8 cellular contexts compared by ENCODE assay signal in genomic region chr1:220300442-220301121, GRCh38. TPM values are rescaled to one million over a fixed set of nuclear protein-coding genes. Genes with fewer than 3 reads are reported as not detected.
DNase-seq lines count a peak whose midpoint lies in the region; ATAC-seq, FAIRE-seq and TF ChIP-seq lines count a peak whose summit lies in the region.

No MANE protein-coding gene starts in this region.

- TF ChIP-seq CTCF in AG04450 (IDR thresholded peaks at IDR 0.05; ENCODE audit: low read depth, low read length) = no peak
- TF ChIP-seq CTCF in MM.1S (IDR thresholded peaks at IDR 0.05; ENCODE audit: low read length) = no peak
- TF ChIP-seq CTCF in mammary epithelial cell (conservative IDR thresholded peaks at IDR 0.05 in 1 of 2, IDR thresholded peaks at IDR 0.05 in 1 of 2; ENCODE audit: extremely low read depth in 1 of 2, insufficient read depth in 1 of 2, low read depth in 1 of 2, low read length in 2 of 2) = no peak
- TF ChIP-seq CTCF in kidney (IDR thresholded peaks at IDR 0.05; ENCODE audit: borderline replicate concordance, extremely low read depth, insufficient read depth) = no peak

- H2AFZ ChIP-seq in MM.1S (ENCODE audit: low read length) = peak overlapping the region; percentile 29
- peak overlapping the region; percentile 79 for H2AFZ ChIP-seq in mammary epithelial cell (ENCODE audit: low read depth, low read length)

- in situ Hi-C loops in mammary epithelial cell (cut with MboI; ENCODE audit: low sequenced_read_pairs in 2 of 2) = no loop called here

- H3K9me3 ChIP-seq in AG04450 (ENCODE audit: control insufficient read depth, insufficient read depth, low read length) (no peaks in the 10 kb centered on the region), MM.1S (replicated peaks; ENCODE audit: insufficient read depth, low read length) (no peaks in the 10 kb centered on the region), mammary epithelial cell (replicated peaks; ENCODE audit: insufficient read depth, low read length) (no peaks in the 10 kb centered on the region), kidney (ENCODE audit: control insufficient read depth in 1 of 2, low read length in 2 of 2) (no peaks in the 10 kb centered on the region), subcutaneous abdominal adipose tissue (ENCODE audit: control insufficient read depth in 5 of 5, low read length in 5 of 5) (no peaks in the 10 kb centered on the region)

- H3K4me3 ChIP-seq in AG04450 (ENCODE audit: low read depth, low read length) (peak overlapping the region; percentile 27), MM.1S (ENCODE audit: low read length) (peak overlapping the region; percentile 8; the same call in 1 of the 2 replicates), mammary epithelial cell (replicated peaks in 1 of 3; ENCODE audit: insufficient read depth in 1 of 3, low read depth in 2 of 3, low read length in 3 of 3) (no peak overlapping the region), kidney (ENCODE audit: low read length in 2 of 2) (no peak overlapping the region), subcutaneous abdominal adipose tissue (ENCODE audit: low read depth in 1 of 5, low read length in 5 of 5) (peak overlapping the region in 3 of 5 donors; percentile 7 to 37 (median 31))

- intact Hi-C loops in mammary epithelial cell (cut with micrococcal nuclease) (loop anchor here (2.0 kb wide), 1 partner anchor 36 kb away; no protein-coding TSS in a partner anchor), kidney (cut with DNase I) (no loop called here)

- peaks cover 44% of the 10 kb centered on the region for H3K4me1 ChIP-seq in MM.1S (ENCODE audit: low read length)
- H3K4me1 ChIP-seq in mammary epithelial cell (ENCODE audit: insufficient read depth, low read length) = peaks cover 4% of the 10 kb centered on the region
- H3K4me1 ChIP-seq in kidney (ENCODE audit: control insufficient read depth in 1 of 2, insufficient read depth in 1 of 2, low read depth in 1 of 2, low read length in 2 of 2) = peaks cover 0 to 3% of the 10 kb centered on the region in 2 donors
- H3K4me1 ChIP-seq in subcutaneous abdominal adipose tissue (ENCODE audit: control insufficient read depth in 5 of 5, insufficient read depth in 5 of 5, low read length in 5 of 5) = peaks cover 2 to 29% (median 14%) of the 10 kb centered on the region in 5 donors

- H3K36me3 ChIP-seq in MM.1S (replicated peaks; ENCODE audit: insufficient read depth, low read length) = no peaks in the 10 kb centered on the region
- no peaks in the 10 kb centered on the region for H3K36me3 ChIP-seq in mammary epithelial cell (ENCODE audit: insufficient read depth, low read length)
- no peaks in the 10 kb centered on the region for H3K36me3 ChIP-seq in kidney (ENCODE audit: control insufficient read depth in 1 of 2, insufficient read depth in 2 of 2, low read length in 2 of 2)
- H3K36me3 ChIP-seq in subcutaneous abdominal adipose tissue (ENCODE audit: control insufficient read depth in 5 of 5, insufficient read depth in 5 of 5, low read length in 5 of 5) = no peaks in the 10 kb centered on the region

- H4K20me1 ChIP-seq in MM.1S (ENCODE audit: insufficient read depth, low read length) (no peaks in the 10 kb centered on the region), mammary epithelial cell (ENCODE audit: insufficient read depth, low read length) (no peaks in the 10 kb centered on the region)

- no peaks in the 10 kb centered on the region for H3K9me2 ChIP-seq in MM.1S (replicated peaks; ENCODE audit: insufficient read depth, low read length)

- dilution Hi-C loops in mammary epithelial cell (cut with HindIII; ENCODE audit: low sequenced_read_pairs) = no loop called here

- FAIRE-seq in kidney (lab: Jason Lieb, UNC) = no peak

- WGBS in mammary epithelial cell (ENCODE audit: low coverage, missing lambda C conversion rate) = 22% methylated on average over 7 of the region's 7 CpGs

- H3K9ac ChIP-seq in MM.1S (ENCODE audit: low read length) = peak overlapping the region; percentile 39; the same call in 1 of the 2 replicates
- no peak overlapping the region for H3K9ac ChIP-seq in mammary epithelial cell (ENCODE audit: insufficient read depth, low read length)
- no peak overlapping the region for H3K9ac ChIP-seq in kidney (ENCODE audit: low read length in 2 of 2)
- peak overlapping the region; percentile 54 to 75 (median 62) for H3K9ac ChIP-seq in subcutaneous abdominal adipose tissue (ENCODE audit: low read length in 5 of 5)

- DNase-seq in AG04450 (ENCODE audit: low read depth, low spot score) (peak; percentile 79), MM.1S (peak; percentile 58), mammary epithelial cell (peak; percentile 76), kidney (no peak), NCI-H526 (lab: John Stamatoyannopoulos, UW) (no peak)
- no peak for DNase-seq in activated CD8-positive, alpha-beta memory T cell treated with anti-CD3 and anti-CD28 coated beads, Interleukin-2, amount 50 U/mL, for 48 hours

- H3K27me3 ChIP-seq in AG04450 (ENCODE audit: control insufficient read depth, insufficient read depth, low read length) (no peaks in the 10 kb centered on the region), MM.1S (replicated peaks; ENCODE audit: insufficient read depth, low read length) (no peaks in the 10 kb centered on the region), mammary epithelial cell (ENCODE audit: insufficient read depth, low read length) (no peaks in the 10 kb centered on the region), subcutaneous abdominal adipose tissue (ENCODE audit: control insufficient read depth in 5 of 5, insufficient read depth in 4 of 5, low read length in 5 of 5) (no peaks in the 10 kb centered on the region)

- no peaks in the 10 kb centered on the region for H3K79me2 ChIP-seq in MM.1S (ENCODE audit: low read length)
- H3K79me2 ChIP-seq in mammary epithelial cell (ENCODE audit: insufficient read depth, low read length) = no peaks in the 10 kb centered on the region

- POLR2A ChIA-PET in AG04450 (lab: Yijun Ruan, JAX) = interaction anchor here (1.0 to 1.9 kb wide), 3 partner anchors 28 to 72 kb away, joined by 3 to 10 read pairs (median 4); partner anchors contain the start of gene RAB3GAP2

- H3K27ac ChIP-seq in AG04450 (ENCODE audit: low read depth, low read length) = peak overlapping the region; percentile 81
- H3K27ac ChIP-seq in MM.1S (ENCODE audit: low read length) = peak overlapping the region; percentile 55
- H3K27ac ChIP-seq in mammary epithelial cell (ENCODE audit: insufficient read depth, low read depth, low read length) = peak overlapping the region; percentile 30
- H3K27ac ChIP-seq in kidney (ENCODE audit: low read depth in 2 of 2, low read length in 2 of 2) = peak overlapping the region; percentile 16 to 20
- H3K27ac ChIP-seq in subcutaneous abdominal adipose tissue (ENCODE audit: low read depth, low read length) = peak overlapping the region; percentile 95

- CTCF ChIA-PET in AG04450 (lab: Charles Lee) (interaction anchor here (1.6 to 2.1 kb wide), 3 partner anchors 19 to 433 kb away, joined by 5 to 10 read pairs (median 8); no protein-coding TSS in a partner anchor), mammary epithelial cell (lab: Charles Lee; ENCODE audit: low non-redundant PET) (no interaction called here)

- TSS peak; percentile 93 for BruUV-seq in mammary epithelial cell (replicated peaks; lab: Mats Ljungman, UMichigan)

- peaks cover 38% of the 10 kb centered on the region for H3F3A ChIP-seq in MM.1S (ENCODE audit: insufficient read depth, low read length)

- no peak for ATAC-seq in HG02610 (IDR thresholded peaks at IDR 0.05; ENCODE audit: unreplicated experiment)

- H3K4me2 ChIP-seq in MM.1S (ENCODE audit: low read depth, low read length) = peak overlapping the region; percentile 50
- H3K4me2 ChIP-seq in mammary epithelial cell (ENCODE audit: insufficient read depth, low read depth, low read length) = peak overlapping the region; percentile 17

RNA-seq across cellular contexts. Expression of gene RAB3GAP2, which starts 28.3 kb away (rescaled TPM):
- polyA plus RNA-seq in AG04450 (2011; rRNA removed) = 38.2 and 43.6 TPM in 2 replicates
- polyA minus RNA-seq in AG04450 (2011; rRNA and poly(A)+ RNA removed) = 93.9 and 112 TPM in 2 replicates
- total RNA-seq in mammary epithelial cell = 10 to 100 TPM; 46.3 to 55.3 TPM
- 16.7 TPM for polyA plus RNA-seq in mammary epithelial cell
- polyA minus RNA-seq in mammary epithelial cell = 108 TPM
- 38.1 TPM for total RNA-seq in kidney
- polyA plus RNA-seq in kidney (ENCODE audit: insufficient read depth, low read depth, low replicate concordance) = 7.6 TPM

Comparison
In these comparisons a context has a peak if more than half of its experiments do, and no peak if none do; other contexts are left out.
1. DNase-seq: peak in AG04450 (single experiment), MM.1S (single experiment) and mammary epithelial cell (single experiment); none in kidney (single experiment), NCI-H526 (0 of 2) and activated CD8-positive, alpha-beta memory T cell treated with anti-CD3 and anti-CD28 coated beads, Interleukin-2, amount 50 U/mL, for 48 hours (single experiment).
2. H3K27ac ChIP-seq: peak in every context shown above with its lines; median percentile 95 in subcutaneous abdominal adipose tissue; 81 in AG04450; 55 in MM.1S; 30 in mammary epithelial cell; 18 in kidney.
3. H3K4me3 ChIP-seq: peak in AG04450 (single experiment), MM.1S (single experiment) and subcutaneous abdominal adipose tissue (3 of 5); none in mammary epithelial cell (0 of 3) and kidney (0 of 2).
4. H3K9ac ChIP-seq: peak in MM.1S (single experiment) and subcutaneous abdominal adipose tissue (5 of 5); none in mammary epithelial cell (single experiment) and kidney (0 of 2).